Comparison of ENCODE assay signal across 7 cellular contexts in the genomic region with DNA sequence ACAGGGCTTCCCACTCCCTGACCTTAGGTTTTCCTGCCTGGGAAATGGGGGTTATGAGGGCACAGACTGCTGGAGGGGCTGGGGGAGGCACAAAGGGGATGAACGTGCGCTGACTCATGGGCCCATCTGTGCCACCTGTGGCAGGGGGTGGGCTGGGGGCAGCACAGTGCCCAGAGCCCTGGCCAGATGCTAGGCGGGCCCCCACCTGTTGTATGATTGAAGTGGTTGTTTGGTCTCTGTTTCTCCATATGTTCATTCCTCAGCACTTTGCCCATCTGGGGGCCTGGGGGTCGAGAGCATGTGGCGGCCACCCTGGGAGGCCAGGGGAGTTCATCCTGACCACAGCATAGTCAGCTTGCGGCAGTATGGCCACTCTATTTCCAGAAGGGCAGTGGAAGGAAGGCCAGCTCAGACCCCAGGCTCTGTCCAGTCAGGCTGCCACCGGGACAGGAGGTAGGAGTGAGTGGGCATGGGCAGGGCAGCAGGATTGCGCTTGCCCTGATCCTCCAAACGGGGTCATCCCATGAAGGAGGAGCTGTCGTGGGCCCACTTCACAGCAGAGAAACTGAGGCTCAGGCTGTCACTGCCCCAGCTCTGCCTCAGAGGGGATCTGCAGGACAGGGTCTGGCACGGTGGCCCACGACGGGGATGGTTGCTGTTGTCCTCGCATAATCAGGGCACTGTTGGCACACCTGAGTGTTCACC. TPM values are rescaled to one million over a fixed set of nuclear protein-coding genes. Genes with fewer than 3 reads are reported as not detected.
DNase-seq lines count a peak whose midpoint lies in the region; ATAC-seq lines count a peak whose summit lies in the region.

No MANE protein-coding gene starts in this region.

- peaks cover 54% of the 10 kb centered on the region for H3K4me1 Mint-ChIP-seq in activated CD8-positive, alpha-beta T cell treated with anti-CD3 and anti-CD28 coated beads, Interleukin-2, amount 10 ng/mL, durations not matched to agents 7 days and 5 days (ENCODE audit: low read depth)
- peaks cover 56 to 91% of the 10 kb centered on the region in 2 donors for H3K4me1 Mint-ChIP-seq in stimulated activated naive B cell treated with anti-CD40 and anti-IgM and Interleukin-4, amounts not matched to agents 10 μg/mL and 1 μg/mL and 100 μg/mL, for 72 hours

- CTCF ChIA-PET in activated CD8-positive, alpha-beta T cell treated with anti-CD3 and anti-CD28 coated beads, Interleukin-2, amount 10 ng/mL, durations not matched to agents 7 days and 5 days (lab: Charles Lee): interaction anchor here (1.2 to 2.1 kb wide), 6 partner anchors 12 to 432 kb away, joined by 4 to 11 read pairs (median 6); no protein-coding TSS in a partner anchor

- peak overlapping the region; percentile 74 for H3K27ac Mint-ChIP-seq in activated CD8-positive, alpha-beta T cell treated with anti-CD3 and anti-CD28 coated beads, Interleukin-2, amount 10 ng/mL, durations not matched to agents 7 days and 5 days
- H3K27ac Mint-ChIP-seq in stimulated activated naive B cell treated with anti-CD40 and anti-IgM and Interleukin-4, amounts not matched to agents 10 μg/mL and 1 μg/mL and 100 μg/mL, for 72 hours: peak overlapping the region; percentile 99

- H3K27me3 Mint-ChIP-seq in activated CD8-positive, alpha-beta T cell treated with anti-CD3 and anti-CD28 coated beads, Interleukin-2, amount 10 ng/mL, durations not matched to agents 7 days and 5 days (ENCODE audit: low read depth): no peaks in the 10 kb centered on the region
- H3K27me3 Mint-ChIP-seq in stimulated activated naive B cell treated with anti-CD40 and anti-IgM and Interleukin-4, amounts not matched to agents 10 μg/mL and 1 μg/mL and 100 μg/mL, for 72 hours: peaks cover 0 to 4% of the 10 kb centered on the region in 2 donors

- peak overlapping the region; percentile 56 for H3K4me3 ChIP-seq in iPS-11a (ENCODE audit: low read depth, low read length)

- peak; percentile 7 for ATAC-seq in HG03025 (IDR thresholded peaks at IDR 0.05; ENCODE audit: low FRiP score, unreplicated experiment)
- no peak for ATAC-seq in activated CD8-positive, alpha-beta T cell treated with anti-CD3 and anti-CD28 coated beads, Interleukin-2, amount 10 ng/mL, durations not matched to agents 7 days and 5 days
- ATAC-seq in stimulated activated naive B cell treated with anti-CD40 and anti-IgM and Interleukin-4, amounts not matched to agents 10 μg/mL and 1 μg/mL and 100 μg/mL, for 72 hours (replicated peaks): peak in 1 of 2 donors; percentile 29
- ATAC-seq in GM19397 (IDR thresholded peaks at IDR 0.05; ENCODE audit: unreplicated experiment): no peak

- H3K36me3 Mint-ChIP-seq in activated CD8-positive, alpha-beta T cell treated with anti-CD3 and anti-CD28 coated beads, Interleukin-2, amount 10 ng/mL, durations not matched to agents 7 days and 5 days (ENCODE audit: low read depth): no peaks in the 10 kb centered on the region
- peaks cover 18 to 44% of the 10 kb centered on the region in 2 donors for H3K36me3 Mint-ChIP-seq in stimulated activated naive B cell treated with anti-CD40 and anti-IgM and Interleukin-4, amounts not matched to agents 10 μg/mL and 1 μg/mL and 100 μg/mL, for 72 hours

- no peak for DNase-seq in activated CD8-positive, alpha-beta T cell treated with anti-CD3 and anti-CD28 coated beads, Interleukin-2, amount 10 ng/mL, durations not matched to agents 7 days and 5 days
- DNase-seq in stimulated activated naive B cell treated with anti-CD40 and anti-IgM and Interleukin-4, amounts not matched to agents 10 μg/mL and 1 μg/mL and 100 μg/mL, for 72 hours: no peak
- DNase-seq in GM19238 (ENCODE audit: insufficient read length, low spot score) (no peak), GM19240 (ENCODE audit: insufficient read length, low spot score) (no peak)

- H3K4me3 Mint-ChIP-seq in activated CD8-positive, alpha-beta T cell treated with anti-CD3 and anti-CD28 coated beads, Interleukin-2, amount 10 ng/mL, durations not matched to agents 7 days and 5 days: peak overlapping the region; percentile 71
- H3K4me3 Mint-ChIP-seq in stimulated activated naive B cell treated with anti-CD40 and anti-IgM and Interleukin-4, amounts not matched to agents 10 μg/mL and 1 μg/mL and 100 μg/mL, for 72 hours: peak overlapping the region; percentile 84 to 94

- peaks cover 3% of the 10 kb centered on the region for H3K9me3 Mint-ChIP-seq in activated CD8-positive, alpha-beta T cell treated with anti-CD3 and anti-CD28 coated beads, Interleukin-2, amount 10 ng/mL, durations not matched to agents 7 days and 5 days (ENCODE audit: insufficient read depth)
- H3K9me3 Mint-ChIP-seq in stimulated activated naive B cell treated with anti-CD40 and anti-IgM and Interleukin-4, amounts not matched to agents 10 μg/mL and 1 μg/mL and 100 μg/mL, for 72 hours: peaks cover 0 to 4% of the 10 kb centered on the region in 2 donors

- POLR2A ChIA-PET in activated CD8-positive, alpha-beta T cell treated with anti-CD3 and anti-CD28 coated beads, Interleukin-2, amount 10 ng/mL, durations not matched to agents 7 days and 5 days (lab: Charles Lee): interaction anchor here (0.9 to 1.6 kb wide), 8 partner anchors 7 to 76 kb away, joined by 3 to 6 read pairs (median 5); a partner anchor contains a TSS

RNA-seq across cellular contexts. Expression of a gene that starts 0.8 kb away (rescaled TPM):
- total RNA-seq in activated CD8-positive, alpha-beta T cell treated with anti-CD3 and anti-CD28 coated beads, Interleukin-2, amount 10 ng/mL, durations not matched to agents 7 days and 5 days: 10 to 100 TPM; 20.8 to 21.1 TPM

RNA-seq across cellular contexts. Expression of a gene that starts 38.9 kb away (rescaled TPM):
- total RNA-seq in activated CD8-positive, alpha-beta T cell treated with anti-CD3 and anti-CD28 coated beads, Interleukin-2, amount 10 ng/mL, durations not matched to agents 7 days and 5 days: 10 to 100 TPM; 51.7 to 55.4 TPM

RNA-seq across cellular contexts. Expression of a gene that starts 49.0 kb away (rescaled TPM):
- total RNA-seq in activated CD8-positive, alpha-beta T cell treated with anti-CD3 and anti-CD28 coated beads, Interleukin-2, amount 10 ng/mL, durations not matched to agents 7 days and 5 days: not detected
